In genomic region chr1:1601564-1602320, GRCh38 we compare ENCODE assay signal across 31 cellular contexts. TPM values are rescaled to one million over a fixed set of nuclear protein-coding genes. Genes with fewer than 3 reads are reported as not detected.
DNase-seq lines count a peak whose midpoint lies in the region; ATAC-seq, FAIRE-seq and TF ChIP-seq lines count a peak whose summit lies in the region.
"Had no signal": no experiment of that assay in that cellular context is flagged by ENCODE, and none has a peak within 500 bp of the region (broad histone marks: within the 10 kb centered on the region; RNA-seq: fewer than 3 reads in every experiment).

No MANE protein-coding gene starts in this region.

- no peak for FAIRE-seq in HepG2 (lab: Jason Lieb, UNC)
- FAIRE-seq: A549, colon, TTC549 had no signal

- H3K36me3 ChIP-seq in HepG2 (replicated peaks in 1 of 2; ENCODE audit: control insufficient read depth in 1 of 2, insufficient read depth in 2 of 2, low read length in 2 of 2) = no peaks in the 10 kb centered on the region
- no peaks in the 10 kb centered on the region for H3K36me3 ChIP-seq in right lobe of liver
- H3K36me3 ChIP-seq in left lung = no peaks in the 10 kb centered on the region
- H3K36me3 ChIP-seq: BE2C, Peyer's patch, SJSA1, upper lobe of left lung had no signal

- POLR2A ChIA-PET in HepG2 (lab: Yijun Ruan, JAX) = interaction anchor here (1.1 kb wide), 1 partner anchor 12 kb away, joined by 3 read pairs; no protein-coding TSS in a partner anchor

- BruUV-seq in HepG2 (replicated peaks; lab: Mats Ljungman, UMichigan) = no TSS peak

- in situ Hi-C loops in HepG2 (cut with HindIII; ENCODE audit: extremely low pct_ligation_motif_present, low pct_unique_long_range_greater_than_20kb) = no loop called here

- no peak for TF ChIP-seq POLR2A in HepG2 (IDR thresholded peaks at IDR 0.05; ENCODE audit: insufficient read depth in 1 of 2, low read depth in 2 of 2, low read length in 2 of 2)
- TF ChIP-seq POLR2A in right lobe of liver (IDR thresholded peaks at IDR 0.05) = no peak

- ATAC-seq in HepG2 = no peak
- no peak for ATAC-seq in right lobe of liver
- no peak for ATAC-seq in left lung
- ATAC-seq in foreskin keratinocyte = no peak
- no peak for ATAC-seq in HG03460 (IDR thresholded peaks at IDR 0.05; ENCODE audit: unreplicated experiment)
- ATAC-seq: A549, body of pancreas, left colon, T-cell had no signal

- H3K27ac ChIP-seq in HepG2 (ENCODE audit: extremely low read length, insufficient read depth, low read length) (no peak overlapping the region), right lobe of liver (no peak overlapping the region), left lung (no peak overlapping the region), foreskin keratinocyte (no peak overlapping the region)
- H3K27ac ChIP-seq: A549, body of pancreas, Peyer's patch, SJSA1, skin epidermis, upper lobe of left lung had no signal

- no peaks in the 10 kb centered on the region for H4K20me1 ChIP-seq in HepG2 (ENCODE audit: insufficient read depth, low read length)

- no peak for DNase-seq in HepG2 (ENCODE audit: low spot score)
- no peak for DNase-seq in right lobe of liver
- peak; percentile 29 to 54 for DNase-seq in left lung
- DNase-seq in cerebellar cortex (ENCODE audit: low spot score) = no peak
- no peak for DNase-seq in foreskin keratinocyte
- DNase-seq: activated CD4-positive, alpha-beta T cell treated with anti-CD3 and anti-CD28 coated beads for 1 hour; activated gamma-delta T cell; BE2C; COR-L47; DMS79 treated with DMSO at 0.1 percent for 48 hours; effector memory CD4-positive, alpha-beta T cell; foreskin fibroblast; GOT3; Kasumi-1; left colon; NCI-H187; NCI-H2171 treated with DMSO at 0.1 percent for 48 hours; NCI-H524; nucleus accumbens; Peyer's patch; stimulated activated CD4-positive, alpha-beta T cell treated with anti-CD3 and anti-CD28 coated beads, Interleukin-1b, Interleukin-23, amount 100 ng/mL, for 48 hours; T-cell had no signal

- no peaks in the 10 kb centered on the region for H3K79me2 ChIP-seq in HepG2 (ENCODE audit: insufficient read depth, low read length)

- H3K27me3 ChIP-seq in HepG2 (ENCODE audit: control insufficient read depth in 1 of 2, insufficient read depth in 2 of 2, low read length in 2 of 2) = peaks cover 6 to 13% of the 10 kb centered on the region in 2 experiments
- H3K27me3 ChIP-seq in right lobe of liver = peaks cover 6 to 7% of the 10 kb centered on the region in 2 donors
- H3K27me3 ChIP-seq in left lung = peaks cover 7 to 65% of the 10 kb centered on the region in 2 donors
- peaks cover 32% of the 10 kb centered on the region for H3K27me3 ChIP-seq in foreskin keratinocyte
- H3K27me3 ChIP-seq: body of pancreas had no signal

- intact Hi-C loops in HepG2 (cut with micrococcal nuclease; ENCODE audit: unreplicated experiment) = no loop called here
- intact Hi-C loops in right lobe of liver (cut with DNase I) = no loop called here
- intact Hi-C loops in left lung (cut with DNase I) = no loop called here

- peak overlapping the region; percentile 76; the same call in 1 of the 2 replicates for H3K4me2 ChIP-seq in HepG2 (ENCODE audit: low read depth, low read length)
- H3K4me2 ChIP-seq: A549 had no signal

- CTCF ChIA-PET in HepG2 (lab: Yijun Ruan, JAX; ENCODE audit: low intra/inter-chr PET ratio, low total read pairs) = no interaction called here

- H3K4me3 ChIP-seq in HepG2 (replicated peaks in 1 of 3; ENCODE audit: insufficient read depth in 1 of 3, low read depth in 2 of 3, low read length in 3 of 3) = peak overlapping the region in 2 of 3 experiments; percentile 21 to 70; a peak in 1 of 6 replicates
- H3K4me3 ChIP-seq in right lobe of liver = no peak overlapping the region
- H3K4me3 ChIP-seq in left lung = no peak overlapping the region
- H3K4me3 ChIP-seq: A549, body of pancreas, Peyer's patch, SJSA1, skin epidermis, upper lobe of left lung had no signal

- no peak overlapping the region for H2AFZ ChIP-seq in HepG2 (ENCODE audit: low read length)

- H3K9ac ChIP-seq in HepG2 (ENCODE audit: insufficient read depth, low read depth, low read length) = no peak overlapping the region

- TF ChIP-seq RAD21 in HepG2 (CRISPR knock-in tag; IDR thresholded peaks at IDR 0.05) = no peak

- H3K9me3 ChIP-seq in HepG2 (ENCODE audit: low read length) (no peaks in the 10 kb centered on the region), right lobe of liver (no peaks in the 10 kb centered on the region), left lung (no peaks in the 10 kb centered on the region)
- H3K9me3 ChIP-seq: A549, BE2C, body of pancreas, Peyer's patch, upper lobe of left lung had no signal

- peaks cover 52% of the 10 kb centered on the region for H3K4me1 ChIP-seq in HepG2 (ENCODE audit: insufficient read depth, low read length)
- H3K4me1 ChIP-seq in right lobe of liver = peaks cover 0 to 4% (median 0%) of the 10 kb centered on the region in 4 donors
- peaks cover 7 to 30% of the 10 kb centered on the region in 2 donors for H3K4me1 ChIP-seq in left lung
- no peaks in the 10 kb centered on the region for H3K4me1 ChIP-seq in foreskin keratinocyte

- TF ChIP-seq EP300 in HepG2 (IDR thresholded peaks at IDR 0.05; ENCODE audit: low read depth in 2 of 2, low read length in 2 of 2) (no peak), HepG2 (CRISPR knock-in tag; IDR thresholded peaks at IDR 0.05; ENCODE audit: borderline replicate concordance) (no peak)

- 64% methylated on average over 5 of the region's 15 CpGs for WGBS in HepG2 (ENCODE audit: low lambda C conversion rate)
- WGBS in right lobe of liver (ENCODE audit: insufficient coverage, low coverage, low lambda C conversion rate, missing lambda C conversion rate) = 90% methylated on average over 7 of the region's 15 CpGs

- TF ChIP-seq CTCF in HepG2 (CRISPR knock-in tag; IDR thresholded peaks at IDR 0.05) (no peak), right lobe of liver (IDR thresholded peaks at IDR 0.05) (no peak), left lung (IDR thresholded peaks at IDR 0.05) (no peak), foreskin keratinocyte (conservative IDR thresholded peaks at IDR 0.05) (no peak)

RNA-seq across cellular contexts. Expression of gene FNDC10, which starts 1.8 kb away (rescaled TPM):
- 2.0 and 2.5 TPM in 2 replicates for total RNA-seq in HepG2 (2016; rRNA removed; fragmentation: Illumina TruSeq; extraction: Trizol)
- 6.6 and 6.8 TPM in 2 replicates for total RNA-seq in HepG2 (2016; cell fraction: cytosol; rRNA removed; fragmentation: Illumina TruSeq; extraction: Trizol; ENCODE audit: low read depth)
- 2.4 and 2.8 TPM in 2 replicates for total RNA-seq in HepG2 (2016; cell fraction: insoluble cytoplasmic fraction; rRNA removed; fragmentation: Illumina TruSeq; extraction: Trizol)
- total RNA-seq in HepG2 (2016; cell fraction: membrane; rRNA removed; fragmentation: Illumina TruSeq; extraction: Trizol) = 10.4 and 11.3 TPM in 2 replicates
- total RNA-seq in HepG2 (2016; cell fraction: nucleus; rRNA removed; fragmentation: Illumina TruSeq; extraction: Trizol) = 1.1 and 1.3 TPM in 2 replicates
- 2.2 and 3.1 TPM in 2 replicates for polyA plus RNA-seq in HepG2 (2011; rRNA removed)
- polyA plus RNA-seq in HepG2 (2011; cell fraction: cytosol; rRNA removed) = 2.6 and 5.4 TPM in 2 replicates
- polyA plus RNA-seq in HepG2 (2011; cell fraction: nucleus; rRNA removed) = 3.9 and 4.3 TPM in 2 replicates
- polyA plus RNA-seq in HepG2 (2012) = 4.0 and 4.3 TPM in 2 replicates
- polyA plus RNA-seq in HepG2 (2016; cell fraction: cytosol; fragmentation: Illumina TruSeq; extraction: Trizol; ENCODE audit: low read depth) = 20.0 and 21.4 TPM in 2 replicates
- polyA plus RNA-seq in HepG2 (2016; cell fraction: insoluble cytoplasmic fraction; fragmentation: Illumina TruSeq; extraction: Trizol; ENCODE audit: low read depth) = 5.1 and 6.0 TPM in 2 replicates
- polyA plus RNA-seq in HepG2 (2016; cell fraction: membrane; fragmentation: Illumina TruSeq; extraction: Trizol; ENCODE audit: low read depth) = 21.7 and 28.5 TPM in 2 replicates
- polyA plus RNA-seq in HepG2 (2016; cell fraction: nucleus; fragmentation: Illumina TruSeq; extraction: Trizol; ENCODE audit: insufficient read depth, low read depth) = 4.3 and 4.8 TPM in 2 replicates
- polyA minus RNA-seq in HepG2 (2011; rRNA and poly(A)+ RNA removed; ENCODE audit: low replicate concordance) = 4.9 TPM in 1 of 2 replicates, not detected in the other
- 4.0 and 4.4 TPM in 2 replicates for polyA minus RNA-seq in HepG2 (2011; cell fraction: cytosol; rRNA and poly(A)+ RNA removed)
- polyA minus RNA-seq in HepG2 (2011; cell fraction: nucleus; rRNA and poly(A)+ RNA removed) = 0.64 and 1.1 TPM in 2 replicates
- total RNA-seq in right lobe of liver = 1 to 10 TPM in 1 of 6 experiments, under 1 TPM in 5; 0.09 to 1.6 (median 0.46) TPM
- total RNA-seq in left lung = 10 to 100 TPM in 1 of 2 donors, 1 to 10 TPM in 1; 7.7 to 12.2 TPM
- total RNA-seq in foreskin keratinocyte = 7.1 and 7.2 TPM in 2 replicates
- polyA plus RNA-seq in foreskin keratinocyte = 10.7 and 11.2 TPM in 2 replicates
- total RNA-seq: HT-29 had no signal

RNA-seq across cellular contexts. Expression of gene MIB2, which starts 13.6 kb away (rescaled TPM):
- total RNA-seq in HepG2 (2016; rRNA removed; fragmentation: Illumina TruSeq; extraction: Trizol) (10.3 and 30.4 TPM in 2 replicates), right lobe of liver (10 to 100 TPM; 20.7 to 38.5 (median 33.9) TPM), left lung (10 to 100 TPM; 55.3 to 73.5 TPM), foreskin keratinocyte (51.8 and 57.3 TPM in 2 replicates)
- total RNA-seq in HepG2 (2016; cell fraction: cytosol; rRNA removed; fragmentation: Illumina TruSeq; extraction: Trizol; ENCODE audit: low read depth) = 16.4 and 16.7 TPM in 2 replicates
- 9.2 and 32.3 TPM in 2 replicates for total RNA-seq in HepG2 (2016; cell fraction: insoluble cytoplasmic fraction; rRNA removed; fragmentation: Illumina TruSeq; extraction: Trizol)
- 20.6 and 22.6 TPM in 2 replicates for total RNA-seq in HepG2 (2016; cell fraction: membrane; rRNA removed; fragmentation: Illumina TruSeq; extraction: Trizol)
- total RNA-seq in HepG2 (2016; cell fraction: nucleus; rRNA removed; fragmentation: Illumina TruSeq; extraction: Trizol) = 24.1 and 25.9 TPM in 2 replicates
- polyA plus RNA-seq in HepG2 (2011; rRNA removed) (19.9 and 31.3 TPM in 2 replicates), foreskin keratinocyte (54.3 and 70.1 TPM in 2 replicates)
- 12.2 and 30.4 TPM in 2 replicates for polyA plus RNA-seq in HepG2 (2011; cell fraction: cytosol; rRNA removed)
- polyA plus RNA-seq in HepG2 (2011; cell fraction: nucleus; rRNA removed) = 421 and 707 TPM in 2 replicates
- 16.8 and 35.3 TPM in 2 replicates for polyA plus RNA-seq in HepG2 (2012)
- 15.5 and 15.9 TPM in 2 replicates for polyA plus RNA-seq in HepG2 (2016; cell fraction: cytosol; fragmentation: Illumina TruSeq; extraction: Trizol; ENCODE audit: low read depth)
- 9.4 and 11.7 TPM in 2 replicates for polyA plus RNA-seq in HepG2 (2016; cell fraction: insoluble cytoplasmic fraction; fragmentation: Illumina TruSeq; extraction: Trizol; ENCODE audit: low read depth)
- 14.1 and 15.4 TPM in 2 replicates for polyA plus RNA-seq in HepG2 (2016; cell fraction: membrane; fragmentation: Illumina TruSeq; extraction: Trizol; ENCODE audit: low read depth)
- polyA plus RNA-seq in HepG2 (2016; cell fraction: nucleus; fragmentation: Illumina TruSeq; extraction: Trizol; ENCODE audit: insufficient read depth, low read depth) = 59.2 and 75.4 TPM in 2 replicates
- polyA minus RNA-seq in HepG2 (2011; rRNA and poly(A)+ RNA removed; ENCODE audit: low replicate concordance) = 24.6 and 100 TPM in 2 replicates
- 27.4 and 28.8 TPM in 2 replicates for polyA minus RNA-seq in HepG2 (2011; cell fraction: cytosol; rRNA and poly(A)+ RNA removed)
- 51.5 and 62.8 TPM in 2 replicates for polyA minus RNA-seq in HepG2 (2011; cell fraction: nucleus; rRNA and poly(A)+ RNA removed)

RNA-seq across cellular contexts. Expression of gene SSU72, which starts 27.1 kb away (rescaled TPM):
- total RNA-seq in HepG2 (2016; rRNA removed; fragmentation: Illumina TruSeq; extraction: Trizol) = 63.5 and 67.1 TPM in 2 replicates
- total RNA-seq in HepG2 (2016; cell fraction: cytosol; rRNA removed; fragmentation: Illumina TruSeq; extraction: Trizol; ENCODE audit: low read depth) = 174 and 181 TPM in 2 replicates
- total RNA-seq in HepG2 (2016; cell fraction: insoluble cytoplasmic fraction; rRNA removed; fragmentation: Illumina TruSeq; extraction: Trizol) = 55.4 and 71.0 TPM in 2 replicates
- 205 and 206 TPM in 2 replicates for total RNA-seq in HepG2 (2016; cell fraction: membrane; rRNA removed; fragmentation: Illumina TruSeq; extraction: Trizol)
- 33.8 and 37.5 TPM in 2 replicates for total RNA-seq in HepG2 (2016; cell fraction: nucleus; rRNA removed; fragmentation: Illumina TruSeq; extraction: Trizol)
- 41.7 and 42.8 TPM in 2 replicates for polyA plus RNA-seq in HepG2 (2011; rRNA removed)
- polyA plus RNA-seq in HepG2 (2011; cell fraction: cytosol; rRNA removed) = 46.2 and 47.3 TPM in 2 replicates
- polyA plus RNA-seq in HepG2 (2011; cell fraction: nucleus; rRNA removed) = 54.5 and 58.4 TPM in 2 replicates
- 78.4 and 81.7 TPM in 2 replicates for polyA plus RNA-seq in HepG2 (2012)
- polyA plus RNA-seq in HepG2 (2016; cell fraction: cytosol; fragmentation: Illumina TruSeq; extraction: Trizol; ENCODE audit: low read depth) = 402 and 408 TPM in 2 replicates
- polyA plus RNA-seq in HepG2 (2016; cell fraction: insoluble cytoplasmic fraction; fragmentation: Illumina TruSeq; extraction: Trizol; ENCODE audit: low read depth) = 95.7 and 105 TPM in 2 replicates
- 348 and 359 TPM in 2 replicates for polyA plus RNA-seq in HepG2 (2016; cell fraction: membrane; fragmentation: Illumina TruSeq; extraction: Trizol; ENCODE audit: low read depth)
- polyA plus RNA-seq in HepG2 (2016; cell fraction: nucleus; fragmentation: Illumina TruSeq; extraction: Trizol; ENCODE audit: insufficient read depth, low read depth) = 88.7 and 92.0 TPM in 2 replicates
- 60.1 and 74.5 TPM in 2 replicates for polyA minus RNA-seq in HepG2 (2011; rRNA and poly(A)+ RNA removed; ENCODE audit: low replicate concordance)
- polyA minus RNA-seq in HepG2 (2011; cell fraction: cytosol; rRNA and poly(A)+ RNA removed) = 44.8 and 47.0 TPM in 2 replicates
- polyA minus RNA-seq in HepG2 (2011; cell fraction: nucleus; rRNA and poly(A)+ RNA removed) = 35.7 and 37.5 TPM in 2 replicates
- 10 to 100 TPM; 46.6 to 72.6 (median 63.8) TPM for total RNA-seq in right lobe of liver
- 100 to 1,000 TPM; 120 to 141 TPM for total RNA-seq in left lung
- 106 and 121 TPM in 2 replicates for total RNA-seq in foreskin keratinocyte
- 167 and 179 TPM in 2 replicates for polyA plus RNA-seq in foreskin keratinocyte

RNA-seq across cellular contexts. Expression of gene MMP23B, which starts 30.2 kb away (rescaled TPM):
- 0.75 and 1.0 TPM in 2 replicates for total RNA-seq in HepG2 (2016; rRNA removed; fragmentation: Illumina TruSeq; extraction: Trizol)
- 1.0 and 1.4 TPM in 2 replicates for total RNA-seq in HepG2 (2016; cell fraction: cytosol; rRNA removed; fragmentation: Illumina TruSeq; extraction: Trizol; ENCODE audit: low read depth)
- 0.46 and 1.8 TPM in 2 replicates for total RNA-seq in HepG2 (2016; cell fraction: insoluble cytoplasmic fraction; rRNA removed; fragmentation: Illumina TruSeq; extraction: Trizol)
- total RNA-seq in HepG2 (2016; cell fraction: membrane; rRNA removed; fragmentation: Illumina TruSeq; extraction: Trizol) = 1.1 and 1.5 TPM in 2 replicates
- total RNA-seq in HepG2 (2016; cell fraction: nucleus; rRNA removed; fragmentation: Illumina TruSeq; extraction: Trizol) = 2.1 and 2.7 TPM in 2 replicates
- 0.61 and 2.0 TPM in 2 replicates for polyA plus RNA-seq in HepG2 (2011; rRNA removed)
- 0.92 and 1.5 TPM in 2 replicates for polyA plus RNA-seq in HepG2 (2011; cell fraction: cytosol; rRNA removed)
- 16.7 and 18.0 TPM in 2 replicates for polyA plus RNA-seq in HepG2 (2011; cell fraction: nucleus; rRNA removed)
- polyA plus RNA-seq in HepG2 (2012) = 0.85 and 1.5 TPM in 2 replicates
- 0.46 and 1.3 TPM in 2 replicates for polyA plus RNA-seq in HepG2 (2016; cell fraction: cytosol; fragmentation: Illumina TruSeq; extraction: Trizol; ENCODE audit: low read depth)
- polyA plus RNA-seq in HepG2 (2016; cell fraction: insoluble cytoplasmic fraction; fragmentation: Illumina TruSeq; extraction: Trizol; ENCODE audit: low read depth) = 0.38 and 0.46 TPM in 2 replicates
- polyA plus RNA-seq in HepG2 (2016; cell fraction: membrane; fragmentation: Illumina TruSeq; extraction: Trizol; ENCODE audit: low read depth) = 0.78 and 1.4 TPM in 2 replicates
- polyA plus RNA-seq in HepG2 (2016; cell fraction: nucleus; fragmentation: Illumina TruSeq; extraction: Trizol; ENCODE audit: insufficient read depth, low read depth) = 0.47 and 1.1 TPM in 2 replicates
- 0.54 and 0.75 TPM in 2 replicates for polyA minus RNA-seq in HepG2 (2011; rRNA and poly(A)+ RNA removed; ENCODE audit: low replicate concordance)
- 0.79 TPM in 1 of 2 replicates, not detected in the other for polyA minus RNA-seq in HepG2 (2011; cell fraction: cytosol; rRNA and poly(A)+ RNA removed)
- polyA minus RNA-seq in HepG2 (2011; cell fraction: nucleus; rRNA and poly(A)+ RNA removed) = 0.77 and 1.4 TPM in 2 replicates
- 1 to 10 TPM in 5 of 6 experiments, under 1 TPM in 1; 0.75 to 4.0 (median 2.3) TPM for total RNA-seq in right lobe of liver
- total RNA-seq in left lung = 10 to 100 TPM; 43.5 to 56.7 TPM
- total RNA-seq in foreskin keratinocyte = 1.2 TPM in 1 of 2 replicates, not detected in the other
- 0.86 and 1.3 TPM in 2 replicates for polyA plus RNA-seq in foreskin keratinocyte

RNA-seq across cellular contexts. Expression of gene CDK11B, which starts 57.1 kb away (rescaled TPM):
- 12.4 and 15.1 TPM in 2 replicates for total RNA-seq in HepG2 (2016; rRNA removed; fragmentation: Illumina TruSeq; extraction: Trizol)
- 2.3 and 3.1 TPM in 2 replicates for total RNA-seq in HepG2 (2016; cell fraction: cytosol; rRNA removed; fragmentation: Illumina TruSeq; extraction: Trizol; ENCODE audit: low read depth)
- 9.4 and 16.6 TPM in 2 replicates for total RNA-seq in HepG2 (2016; cell fraction: insoluble cytoplasmic fraction; rRNA removed; fragmentation: Illumina TruSeq; extraction: Trizol)
- total RNA-seq in HepG2 (2016; cell fraction: membrane; rRNA removed; fragmentation: Illumina TruSeq; extraction: Trizol) = 3.6 and 4.3 TPM in 2 replicates
- total RNA-seq in HepG2 (2016; cell fraction: nucleus; rRNA removed; fragmentation: Illumina TruSeq; extraction: Trizol) = 11.2 TPM in 2 replicates
- 3.6 and 3.9 TPM in 2 replicates for polyA plus RNA-seq in HepG2 (2011; rRNA removed)
- polyA plus RNA-seq in HepG2 (2011; cell fraction: cytosol; rRNA removed) = 3.1 TPM in 2 replicates
- polyA plus RNA-seq in HepG2 (2011; cell fraction: nucleus; rRNA removed) = 20.3 and 22.5 TPM in 2 replicates
- polyA plus RNA-seq in HepG2 (2012) = 15.9 and 17.5 TPM in 2 replicates
- 1.4 and 2.2 TPM in 2 replicates for polyA plus RNA-seq in HepG2 (2016; cell fraction: cytosol; fragmentation: Illumina TruSeq; extraction: Trizol; ENCODE audit: low read depth)
- polyA plus RNA-seq in HepG2 (2016; cell fraction: insoluble cytoplasmic fraction; fragmentation: Illumina TruSeq; extraction: Trizol; ENCODE audit: low read depth) = 21.8 and 26.2 TPM in 2 replicates
- polyA plus RNA-seq in HepG2 (2016; cell fraction: membrane; fragmentation: Illumina TruSeq; extraction: Trizol; ENCODE audit: low read depth) = 4.1 TPM in 2 replicates
- polyA plus RNA-seq in HepG2 (2016; cell fraction: nucleus; fragmentation: Illumina TruSeq; extraction: Trizol; ENCODE audit: insufficient read depth, low read depth) = 56.5 and 61.8 TPM in 2 replicates
- polyA minus RNA-seq in HepG2 (2011; rRNA and poly(A)+ RNA removed; ENCODE audit: low replicate concordance) = 2.6 and 3.1 TPM in 2 replicates
- polyA minus RNA-seq in HepG2 (2011; cell fraction: cytosol; rRNA and poly(A)+ RNA removed) = 2.2 and 3.0 TPM in 2 replicates
- 3.1 and 3.4 TPM in 2 replicates for polyA minus RNA-seq in HepG2 (2011; cell fraction: nucleus; rRNA and poly(A)+ RNA removed)
- total RNA-seq in right lobe of liver = 10 to 100 TPM in 2 of 6 experiments, 1 to 10 TPM in 4; 8.0 to 11.8 (median 9.5) TPM
- total RNA-seq in left lung = 10 to 100 TPM; 16.3 to 23.2 TPM
- 16.6 and 21.3 TPM in 2 replicates for total RNA-seq in foreskin keratinocyte
- polyA plus RNA-seq in foreskin keratinocyte = 27.9 and 30.1 TPM in 2 replicates

Comparison
In these comparisons a context has a peak if more than half of its experiments do, and no peak if none do; other contexts are left out.
1. H3K4me3 ChIP-seq: peak in HepG2 (2 of 3); none in right lobe of liver (0 of 3) and left lung (0 of 2).
2. DNase-seq: peak in left lung (2 of 2); none in HepG2 (single experiment), right lobe of liver (0 of 3), cerebellar cortex (single experiment) and foreskin keratinocyte (0 of 2).